ENCODE assay signal across 20 cellular contexts in genomic region chr18:24199563-24199962, GRCh38.
"Had no signal": no experiment of that assay in that cellular context is flagged by ENCODE, and none has a peak within 500 bp of the region (broad histone marks: within the 10 kb centered on the region; RNA-seq: fewer than 3 reads in every experiment).

No MANE protein-coding gene starts in this region.

- H3K4me1 ChIP-seq: breast epithelium, esophagus squamous epithelium, transverse colon, vagina had no signal

- H3K27me3 ChIP-seq: breast epithelium, esophagus squamous epithelium, hepatocyte, neutrophil, pancreas, transverse colon, vagina had no signal

- H3K4me3 ChIP-seq: breast epithelium, esophagus squamous epithelium, hepatocyte, pancreas, transverse colon, vagina had no signal

- H3K4me2 ChIP-seq: hepatocyte had no signal

- H2AFZ ChIP-seq: hepatocyte had no signal

- H3K36me3 ChIP-seq: breast epithelium, pancreas, transverse colon, vagina had no signal

- H3K27ac ChIP-seq: breast epithelium, esophagus squamous epithelium, hepatocyte, pancreas, transverse colon, vagina had no signal

- DNase-seq: activated CD4-positive, alpha-beta T cell treated with anti-CD3 and anti-CD28 coated beads for 48 hours; activated CD4-positive, CD25-positive, alpha-beta regulatory T cell; activated CD8-positive, alpha-beta T cell treated with anti-CD3 and anti-CD28 coated beads for 36 hours; activated naive CD4-positive, alpha-beta T cell; activated naive CD8-positive, alpha-beta T cell treated with anti-CD3 and anti-CD28 coated beads for 36 hours; activated T-cell treated with anti-CD3 and anti-CD28 coated beads, Interleukin-2, amount 50 U/mL, for 1 hour; anterior cingulate cortex; dermis blood vessel endothelial cell; effector memory CD8-positive, alpha-beta T cell; esophagus squamous epithelium; naive thymus-derived CD8-positive, alpha-beta T cell; pancreas; stimulated activated naive CD8-positive, alpha-beta T cell treated with anti-CD3 and anti-CD28 coated beads, Interleukin-15, Interleukin-2, amounts not matched to agents 100 U/mL and 50 U/mL, for 24 hours; T-cell; transverse colon had no signal

- H3K9me3 ChIP-seq: breast epithelium, esophagus squamous epithelium, neutrophil, pancreas, transverse colon, vagina had no signal

- ATAC-seq: activated CD8-positive, alpha-beta T cell treated with anti-CD3 and anti-CD28 coated beads for 36 hours; activated T-helper 17 cell treated with anti-CD3 and anti-CD28 coated beads, Interleukin-2, amount 50 U/mL, for 72 hours; effector memory CD8-positive, alpha-beta T cell; naive thymus-derived CD8-positive, alpha-beta T cell; pancreas; stimulated activated naive CD8-positive, alpha-beta T cell treated with anti-CD3 and anti-CD28 coated beads, Interleukin-15, Interleukin-2, amounts not matched to agents 100 U/mL and 50 U/mL, for 24 hours; T-cell had no signal

- H3K79me2 ChIP-seq: hepatocyte had no signal
